18 cellular contexts compared by ENCODE assay signal in the genomic region with DNA sequence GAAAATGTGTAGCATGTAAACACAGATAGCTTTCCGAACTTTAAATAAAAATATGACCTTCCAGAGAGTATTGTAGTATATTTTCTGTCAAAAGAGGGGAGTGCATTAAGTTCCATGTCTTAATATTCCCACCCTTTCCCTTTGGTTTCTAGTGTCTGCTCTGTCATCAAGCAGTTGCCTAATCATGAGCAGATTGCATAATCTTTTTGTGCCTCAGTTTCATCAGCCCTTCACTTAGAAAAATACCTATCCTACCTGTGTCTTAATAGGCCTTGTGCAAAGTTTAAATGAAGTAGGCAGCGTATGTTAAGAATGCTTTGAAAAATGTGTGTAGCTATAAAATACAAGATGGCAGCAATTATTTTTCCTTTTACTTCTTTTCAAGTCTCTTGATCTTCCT. TPM values are rescaled to one million over a fixed set of nuclear protein-coding genes. Genes with fewer than 3 reads are reported as not detected.
DNase-seq lines count a peak whose midpoint lies in the region; ATAC-seq and TF ChIP-seq lines count a peak whose summit lies in the region.
"Had no signal": no experiment of that assay in that cellular context is flagged by ENCODE, and none has a peak within 500 bp of the region (broad histone marks: within the 10 kb centered on the region; RNA-seq: fewer than 3 reads in every experiment).

No MANE protein-coding gene starts in this region.

- no peak for ATAC-seq in stimulated activated naive CD8-positive, alpha-beta T cell treated with anti-CD3 and anti-CD28 coated beads, Interleukin-15, Interleukin-2, amounts not matched to agents 100 U/mL and 50 U/mL, for 24 hours
- ATAC-seq in WTC11: no peak
- no peak for ATAC-seq in esophagus mucosa
- ATAC-seq: SK-N-SH treated with all-trans-retinoic acid at 6 μM for 48 hours had no signal

- H3K4me3 Mint-ChIP-seq in stimulated activated naive CD8-positive, alpha-beta T cell treated with anti-CD3 and anti-CD28 coated beads, Interleukin-15, Interleukin-2, amounts not matched to agents 100 ng/mL and 50 ng/mL, for 24 hours: no peak overlapping the region
- H3K4me3 Mint-ChIP-seq in WTC11 (no peak overlapping the region), type B pancreatic cell (no peak overlapping the region)
- H3K4me3 Mint-ChIP-seq: CD8-positive, alpha-beta memory T cell had no signal

- peaks cover 11% of the 10 kb centered on the region for H3K4me1 Mint-ChIP-seq in stimulated activated naive CD8-positive, alpha-beta T cell treated with anti-CD3 and anti-CD28 coated beads, Interleukin-15, Interleukin-2, amounts not matched to agents 100 ng/mL and 50 ng/mL, for 24 hours (ENCODE audit: low read depth)
- peaks cover 7% of the 10 kb centered on the region for H3K4me1 Mint-ChIP-seq in WTC11
- H3K4me1 Mint-ChIP-seq in type B pancreatic cell (ENCODE audit: unreplicated experiment): peaks cover 26% of the 10 kb centered on the region

- no peaks in the 10 kb centered on the region for H3K27me3 Mint-ChIP-seq in stimulated activated naive CD8-positive, alpha-beta T cell treated with anti-CD3 and anti-CD28 coated beads, Interleukin-15, Interleukin-2, amounts not matched to agents 100 ng/mL and 50 ng/mL, for 24 hours
- H3K27me3 Mint-ChIP-seq in WTC11 (ENCODE audit: low read depth) (no peaks in the 10 kb centered on the region), type B pancreatic cell (no peaks in the 10 kb centered on the region)
- H3K27me3 Mint-ChIP-seq: CD8-positive, alpha-beta memory T cell had no signal

- TF ChIP-seq CTCF in WTC11 (IDR thresholded peaks at IDR 0.05) (no peak), epithelial cell of esophagus (IDR thresholded peaks at IDR 0.05; ENCODE audit: insufficient read depth, low read depth, low read length, missing control alignments) (no peak), type B pancreatic cell (conservative IDR thresholded peaks at IDR 0.05) (no peak)

- in situ Hi-C loops in KBM-7 (cut with MboI; ENCODE audit: low pct_unique_long_range_greater_than_20kb, low sequenced_read_pairs): no loop called here

- H3K4me3 ChIP-seq in epithelial cell of esophagus (ENCODE audit: low read length): no peak overlapping the region
- H3K4me3 ChIP-seq: BLaER1 had no signal

- POLR2A ChIA-PET in WTC11 (lab: Charles Lee): interaction anchor here (0.6 kb wide), 1 partner anchor 123 kb away, joined by 3 read pairs; no protein-coding TSS in a partner anchor

- CTCF ChIA-PET in WTC11 (lab: Charles Lee): interaction anchor here (0.6 to 2.0 kb wide), 3 partner anchors 10 to 289 kb away, joined by 3 to 15 read pairs (median 4); no protein-coding TSS in a partner anchor

- no peaks in the 10 kb centered on the region for H3K9me3 Mint-ChIP-seq in stimulated activated naive CD8-positive, alpha-beta T cell treated with anti-CD3 and anti-CD28 coated beads, Interleukin-15, Interleukin-2, amounts not matched to agents 100 ng/mL and 50 ng/mL, for 24 hours
- no peaks in the 10 kb centered on the region for H3K9me3 Mint-ChIP-seq in WTC11
- no peaks in the 10 kb centered on the region for H3K9me3 Mint-ChIP-seq in type B pancreatic cell
- H3K9me3 Mint-ChIP-seq: CD8-positive, alpha-beta memory T cell had no signal

- H3K27ac Mint-ChIP-seq in stimulated activated naive CD8-positive, alpha-beta T cell treated with anti-CD3 and anti-CD28 coated beads, Interleukin-15, Interleukin-2, amounts not matched to agents 100 ng/mL and 50 ng/mL, for 24 hours: peak overlapping the region; percentile 21
- 0 out of 2 replicates have a peak overlapping the region, but pooled peaks have one; percentile 9 for H3K27ac Mint-ChIP-seq in WTC11
- H3K27ac Mint-ChIP-seq in type B pancreatic cell: peak overlapping the region; percentile 53

- peaks cover 37% of the 10 kb centered on the region for H3K36me3 Mint-ChIP-seq in stimulated activated naive CD8-positive, alpha-beta T cell treated with anti-CD3 and anti-CD28 coated beads, Interleukin-15, Interleukin-2, amounts not matched to agents 100 ng/mL and 50 ng/mL, for 24 hours (ENCODE audit: low read depth)
- H3K36me3 Mint-ChIP-seq in WTC11 (no peaks in the 10 kb centered on the region), type B pancreatic cell (peaks cover 23% of the 10 kb centered on the region)

- DNase-seq in stimulated activated naive CD8-positive, alpha-beta T cell treated with anti-CD3 and anti-CD28 coated beads, Interleukin-15, Interleukin-2, amounts not matched to agents 100 U/mL and 50 U/mL, for 24 hours: no peak
- DNase-seq in WTC11 (ENCODE audit: low spot score) (no peak), epithelial cell of esophagus (ENCODE audit: low read depth) (peak; percentile 60), type B pancreatic cell (ENCODE audit: extremely low spot score, unreplicated experiment) (no peak), KBM-7 (no peak), NCI-H1048 (lab: John Stamatoyannopoulos, UW) (no peak)
- DNase-seq: CD8-positive, alpha-beta memory T cell; KG1; NCI-H1417 treated with DMSO at 0.1 percent for 48 hours; NCI-H187 treated with DMSO at 0.1 percent for 48 hours; NCI-H2227 treated with DMSO at 0.1 percent for 48 hours; NCI-H510A treated with DMSO at 0.1 percent for 48 hours; NCI-H82; SHP77 had no signal

TF ChIP-seq in WTC11, 78 proteins besides CTCF, POLR2A, EP300 and RAD21:
- TF ChIP-seq, protein P1, sequence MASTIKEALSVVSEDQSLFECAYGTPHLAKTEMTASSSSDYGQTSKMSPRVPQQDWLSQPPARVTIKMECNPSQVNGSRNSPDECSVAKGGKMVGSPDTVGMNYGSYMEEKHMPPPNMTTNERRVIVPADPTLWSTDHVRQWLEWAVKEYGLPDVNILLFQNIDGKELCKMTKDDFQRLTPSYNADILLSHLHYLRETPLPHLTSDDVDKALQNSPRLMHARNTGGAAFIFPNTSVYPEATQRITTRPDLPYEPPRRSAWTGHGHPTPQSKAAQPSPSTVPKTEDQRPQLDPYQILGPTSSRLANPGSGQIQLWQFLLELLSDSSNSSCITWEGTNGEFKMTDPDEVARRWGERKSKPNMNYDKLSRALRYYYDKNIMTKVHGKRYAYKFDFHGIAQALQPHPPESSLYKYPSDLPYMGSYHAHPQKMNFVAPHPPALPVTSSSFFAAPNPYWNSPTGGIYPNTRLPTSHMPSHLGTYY (CRISPR knock-in tag; IDR thresholded peaks at IDR 0.05): no peak
- TF ChIP-seq CREB1 (CRISPR knock-in tag; IDR thresholded peaks at IDR 0.05) (no peak), NFATC4 (CRISPR knock-in tag; IDR thresholded peaks at IDR 0.05) (no peak), TP53 (CRISPR knock-in tag; IDR thresholded peaks at IDR 0.05) (no peak)

RNA-seq across cellular contexts. Expression of a gene that starts 52.8 kb away (rescaled TPM):
- total RNA-seq in WTC11 (2021): 8.9 to 10.1 TPM (median 9.8 TPM) in 3 replicates
- total RNA-seq in type B pancreatic cell (ENCODE audit: low replicate concordance): 8.9 and 9.4 TPM in 2 replicates
- 2.9 TPM for total RNA-seq in esophagus mucosa
